In genomic region chr22:36239150-36239400, GRCh38 we compare ENCODE assay signal across 8 cellular contexts. TPM values are rescaled to one million over a fixed set of nuclear protein-coding genes. Genes with fewer than 3 reads are reported as not detected.
DNase-seq lines count a peak whose midpoint lies in the region; ATAC-seq and TF ChIP-seq lines count a peak whose summit lies in the region.

No MANE protein-coding gene starts in this region.

- H3K9me3 ChIP-seq in MG63 (no peaks in the 10 kb centered on the region), mucosa of descending colon (no peaks in the 10 kb centered on the region)

- peaks cover 15% of the 10 kb centered on the region for H3K4me1 ChIP-seq in mucosa of descending colon (ENCODE audit: low read depth)

- TF ChIP-seq CTCF in choroid plexus epithelial cell (conservative IDR thresholded peaks at IDR 0.05; ENCODE audit: low read depth, low read length) = no peak
- no peak for TF ChIP-seq CTCF in mucosa of descending colon (IDR thresholded peaks at IDR 0.05)

- H3K36me3 ChIP-seq in MG63 = peaks cover 32% of the 10 kb centered on the region
- no peaks in the 10 kb centered on the region for H3K36me3 ChIP-seq in mucosa of descending colon (ENCODE audit: low read depth)

- intact Hi-C loops in mucosa of descending colon (cut with DNase I, micrococcal nuclease) = no loop called here

- H3K27me3 ChIP-seq in MG63 = no peaks in the 10 kb centered on the region

- no peak for DNase-seq in MG63
- no peak for DNase-seq in choroid plexus epithelial cell (ENCODE audit: low read depth)
- DNase-seq in mucosa of descending colon = no peak
- DNase-seq in NK-92 (lab: John Stamatoyannopoulos, UW; ENCODE audit: unreplicated experiment) = no peak

- peak; percentile 15 for ATAC-seq in GM19023 (IDR thresholded peaks at IDR 0.05; ENCODE audit: unreplicated experiment)
- ATAC-seq in mucosa of descending colon = peak; percentile 53
- ATAC-seq in HG03442 (IDR thresholded peaks at IDR 0.05; ENCODE audit: unreplicated experiment) = no peak
- no peak for ATAC-seq in HG03097 (IDR thresholded peaks at IDR 0.05; ENCODE audit: low FRiP score, unreplicated experiment)
- no peak for ATAC-seq in HG02852 (IDR thresholded peaks at IDR 0.05; ENCODE audit: unreplicated experiment)

- H3K4me3 ChIP-seq in MG63 = peak overlapping the region; percentile 65
- H3K4me3 ChIP-seq in choroid plexus epithelial cell (ENCODE audit: low read depth, low read length) = peak overlapping the region; percentile 67
- H3K4me3 ChIP-seq in mucosa of descending colon = peak overlapping the region; percentile 44

RNA-seq across cellular contexts. Expression of gene APOL2, which starts 0.3 kb away (rescaled TPM):
- 43.4 and 57.9 TPM in 2 replicates for total RNA-seq in MG63 (2014; rRNA removed; shearing (Covaris generic); ENCODE audit: low replicate concordance)
- total RNA-seq in mucosa of descending colon = 10 to 100 TPM; 46.3 to 64.8 (median 56.3) TPM

RNA-seq across cellular contexts. Expression of gene APOL1, which starts 13.9 kb away (rescaled TPM):
- total RNA-seq in MG63 (2014; rRNA removed; shearing (Covaris generic); ENCODE audit: low replicate concordance) = 0.49 and 2.4 TPM in 2 replicates
- 10 to 100 TPM; 26.0 to 85.7 (median 68.5) TPM for total RNA-seq in mucosa of descending colon

RNA-seq across cellular contexts. Expression of gene APOL4, which starts 37.5 kb away (rescaled TPM):
- not detected in 2 replicates for total RNA-seq in MG63 (2014; rRNA removed; shearing (Covaris generic); ENCODE audit: low replicate concordance)
- total RNA-seq in mucosa of descending colon = 1 to 10 TPM; 1.7 to 4.3 (median 2.7) TPM

Comparison
In these comparisons a context has a peak if more than half of its experiments do, and no peak if none do; other contexts are left out.
1. ATAC-seq: peak in GM19023 (single experiment) and mucosa of descending colon (single experiment); none in HG03442 (single experiment), HG03097 (single experiment) and HG02852 (single experiment).
2. Peak in every context shown above with its lines, with median percentiles within 50 percentile points of each other: H3K4me3 ChIP-seq.